18 cellular contexts compared by ENCODE assay signal in genomic region chr20:22404609-22405170, GRCh38.
DNase-seq lines count a peak whose midpoint lies in the region; ATAC-seq and TF ChIP-seq lines count a peak whose summit lies in the region.
"Had no signal": no experiment of that assay in that cellular context is flagged by ENCODE, and none has a peak within 500 bp of the region (broad histone marks: within the 10 kb centered on the region; RNA-seq: fewer than 3 reads in every experiment).

No MANE protein-coding gene starts in this region.

- no peaks in the 10 kb centered on the region for H3K27me3 Mint-ChIP-seq in Caco-2 (ENCODE audit: insufficient read depth, unreplicated experiment)

- H3K4ac ChIP-seq in neuronal stem cell (ENCODE audit: low read length): no peak overlapping the region

- H3K9me3 Mint-ChIP-seq in Caco-2 (ENCODE audit: unreplicated experiment): peaks cover 11% of the 10 kb centered on the region
- H3K9me3 Mint-ChIP-seq: dendritic cell treated with granulocyte-macrophage colony-stimulating factor and Interleukin-4, amounts not matched to agents 40 ng/mL and 50 ng/mL, for 4 days had no signal

- no peaks in the 10 kb centered on the region for H3K9me2 ChIP-seq in PC-3 (replicated peaks; ENCODE audit: low read length)

- H3K9ac ChIP-seq in PC-3 (ENCODE audit: low read length) (peak overlapping the region; percentile 6; the same call in 1 of the 2 replicates), neuronal stem cell (ENCODE audit: low read depth, low read length, poor library complexity) (no peak overlapping the region)

- H4K20me1 ChIP-seq in PC-3 (ENCODE audit: low read length): no peaks in the 10 kb centered on the region

- no peak overlapping the region for H2BK5ac ChIP-seq in neuronal stem cell (ENCODE audit: low read length)

- H3K4me3 Mint-ChIP-seq in Caco-2 (ENCODE audit: unreplicated experiment): peak overlapping the region; percentile 72
- H3K4me3 Mint-ChIP-seq: dendritic cell treated with granulocyte-macrophage colony-stimulating factor and Interleukin-4, amounts not matched to agents 40 ng/mL and 50 ng/mL, for 4 days had no signal

- H3K27me3 ChIP-seq in Caco-2 (replicated peaks; ENCODE audit: control insufficient read depth, insufficient read depth, low read length) (no peaks in the 10 kb centered on the region), PC-3 (ENCODE audit: low read length) (no peaks in the 10 kb centered on the region), neuronal stem cell (ENCODE audit: control insufficient read depth in 3 of 3, insufficient read depth in 3 of 3, low read depth in 1 of 3, low read length in 3 of 3) (peaks cover 0 to 15% (median 6%) of the 10 kb centered on the region in 3 experiments)
- H3K27me3 ChIP-seq: BE2C, testis had no signal

- H3K27ac Mint-ChIP-seq in Caco-2 (ENCODE audit: unreplicated experiment): peak overlapping the region; percentile 39
- H3K27ac Mint-ChIP-seq: dendritic cell treated with granulocyte-macrophage colony-stimulating factor and Interleukin-4, amounts not matched to agents 40 ng/mL and 50 ng/mL, for 4 days had no signal

- no peaks in the 10 kb centered on the region for H3K79me2 ChIP-seq in PC-3 (ENCODE audit: low read length)

- no TSS peak for BruUV-seq in Caco-2 (replicated peaks; lab: Mats Ljungman, UMichigan)
- no TSS peak for BruUV-seq in PC-3 (replicated peaks; lab: Mats Ljungman, UMichigan)

- no peak overlapping the region for H3K18ac ChIP-seq in neuronal stem cell (ENCODE audit: low read length)

- TF ChIP-seq CTCF in Caco-2 (IDR thresholded peaks at IDR 0.05; ENCODE audit: insufficient read depth in 1 of 2, low read depth in 1 of 2, low read length in 1 of 2, severe bottlenecking in 1 of 2, unreplicated experiment in 1 of 2) (no peak), PC-3 (conservative IDR thresholded peaks at IDR 0.05; ENCODE audit: low read depth, low read length) (no peak), fibroblast of the aortic adventitia (IDR thresholded peaks at IDR 0.05; ENCODE audit: insufficient read depth, low read length) (no peak)

- H3K4me3 ChIP-seq in Caco-2 (ENCODE audit: low read depth, low read length): peak overlapping the region; percentile 24
- peak overlapping the region; percentile 68 for H3K4me3 ChIP-seq in PC-3 (ENCODE audit: low read length)
- H3K4me3 ChIP-seq in fibroblast of the aortic adventitia (ENCODE audit: low read depth, low read length): no peak overlapping the region
- H3K4me3 ChIP-seq in neuronal stem cell (ENCODE audit: low read length in 2 of 2): no peak overlapping the region

- H3K9me3 ChIP-seq in Caco-2 (no peaks in the 10 kb centered on the region), PC-3 (ENCODE audit: low read length) (no peaks in the 10 kb centered on the region), neuronal stem cell (replicated peaks in 1 of 2; ENCODE audit: control insufficient read depth in 2 of 2, insufficient read depth in 1 of 2, low read depth in 1 of 2, low read length in 2 of 2) (no peaks in the 10 kb centered on the region)
- H3K9me3 ChIP-seq: BE2C, esophagus squamous epithelium, testis had no signal

- ATAC-seq in PC-3 (peak; percentile 32), sciatic nerve (no peak)
- ATAC-seq: Right ventricle myocardium inferior had no signal

- no peak overlapping the region for H4K8ac ChIP-seq in neuronal stem cell (ENCODE audit: low read depth, low read length)

- H4K91ac ChIP-seq in neuronal stem cell (ENCODE audit: low read depth, low read length, poor library complexity): no peak overlapping the region

- intact Hi-C loops in Caco-2 (cut with micrococcal nuclease; ENCODE audit: unreplicated experiment) (loop anchor here (5.0 kb wide), 3 partner anchors 68 to 133 kb away; no protein-coding TSS in a partner anchor), PC-3 (cut with micrococcal nuclease) (loop anchor here (1.0 kb wide), 1 partner anchor 28 kb away; no protein-coding TSS in a partner anchor), sciatic nerve (cut with DNase I) (no loop called here)

- peak overlapping the region; percentile 4 for H3K14ac ChIP-seq in neuronal stem cell (ENCODE audit: low read length)

- no peak overlapping the region for H2AK5ac ChIP-seq in neuronal stem cell (ENCODE audit: low read depth, low read length)

- H3K36me3 Mint-ChIP-seq in Caco-2 (ENCODE audit: insufficient read depth, unreplicated experiment): no peaks in the 10 kb centered on the region

- no peak overlapping the region for H2BK12ac ChIP-seq in neuronal stem cell (ENCODE audit: low read length)

- DNase-seq in Caco-2 (no peak), PC-3 (peak; percentile 76), fibroblast of the aortic adventitia (ENCODE audit: low read depth) (peak; percentile 73), neuronal stem cell (ENCODE audit: low spot score) (no peak), DMS 273 treated with DMSO at 0.1 percent for 48 hours (lab: John Stamatoyannopoulos, UW) (no peak), sciatic nerve (ENCODE audit: low spot score) (no peak), SIG-M5 treated with dmso at 0.1 percent for 504 hours (lab: John Stamatoyannopoulos, UW; ENCODE audit: unreplicated experiment) (no peak), COLO668 (lab: John Stamatoyannopoulos, UW; ENCODE audit: unreplicated experiment) (no peak)
- DNase-seq: activated CD8-positive, alpha-beta memory T cell treated with anti-CD3 and anti-CD28 coated beads for 24 hours; activated effector memory CD4-positive, alpha-beta T cell treated with Interleukin-2 at 50 U/mL for 16 hours; BE2C; esophagus squamous epithelium; NCI-H524 treated with DMSO at 0.1 percent for 48 hours; posterior cingulate gyrus; stimulated activated CD4-positive, alpha-beta T cell treated with anti-CD3 and anti-CD28 coated beads, Interleukin-15, amount 100 ng/mL, for 24 hours; testis had no signal

- no peak overlapping the region for H3K23ac ChIP-seq in neuronal stem cell (ENCODE audit: low read depth, low read length, poor library complexity)

- WGBS in neuronal stem cell (ENCODE audit: extremely low coverage in 2 of 2, insufficient read length in 2 of 2, insufficient replicate concordance in 1 of 2), 2 donors: no CpG with 5 or more reads among the region's 3 CpGs

- H2BK15ac ChIP-seq in neuronal stem cell (ENCODE audit: low read length): no peak overlapping the region

- peaks cover 40% of the 10 kb centered on the region for H3K4me1 Mint-ChIP-seq in Caco-2 (ENCODE audit: low read depth, unreplicated experiment)

- CTCF ChIA-PET in Caco-2 (lab: Charles Lee): interaction anchor here (1.4 kb wide), 2 partner anchors 15 to 182 kb away, joined by 3 to 6 read pairs; no protein-coding TSS in a partner anchor
- CTCF ChIA-PET in PC-3 (lab: Charles Lee): interaction anchor here (1.0 kb wide), 1 partner anchor 48 kb away, joined by 8 read pairs; no protein-coding TSS in a partner anchor

- no peaks in the 10 kb centered on the region for H3K79me1 ChIP-seq in neuronal stem cell (ENCODE audit: low read depth, low read length)

- peak overlapping the region; percentile 95 for H3K4me2 ChIP-seq in PC-3 (ENCODE audit: low read length)
- no peak overlapping the region for H3K4me2 ChIP-seq in neuronal stem cell (ENCODE audit: insufficient read depth, low read length, poor library complexity, severe bottlenecking)

- H2AFZ ChIP-seq in PC-3 (ENCODE audit: low read length) (peak overlapping the region; percentile 90), neuronal stem cell (ENCODE audit: low read length) (no peak overlapping the region)

- peak overlapping the region; percentile 51 for H3K27ac ChIP-seq in PC-3 (ENCODE audit: low read length)
- H3K27ac ChIP-seq in neuronal stem cell (replicated peaks; ENCODE audit: low read length): no peak overlapping the region
- H3K27ac ChIP-seq: esophagus squamous epithelium, testis had no signal

- peaks cover 5% of the 10 kb centered on the region for H3F3A ChIP-seq in PC-3 (ENCODE audit: low read length, unreplicated experiment)

- no peak overlapping the region for H2BK120ac ChIP-seq in neuronal stem cell (ENCODE audit: low read depth, low read length)

- POLR2A ChIA-PET in Caco-2 (lab: Charles Lee) (interaction anchor here (1.4 kb wide), 1 partner anchor 108 kb away, joined by 5 read pairs; no protein-coding TSS in a partner anchor), PC-3 (lab: Charles Lee; ENCODE audit: unreplicated experiment) (no interaction called here)

- no peaks in the 10 kb centered on the region for H3K36me3 ChIP-seq in Caco-2 (ENCODE audit: control insufficient read depth, insufficient read depth, low read length)
- H3K36me3 ChIP-seq in PC-3 (ENCODE audit: low read depth, low read length): no peaks in the 10 kb centered on the region
- no peaks in the 10 kb centered on the region for H3K36me3 ChIP-seq in neuronal stem cell (replicated peaks in 1 of 2; ENCODE audit: control insufficient read depth in 2 of 2, insufficient read depth in 2 of 2, low read length in 2 of 2)
- H3K36me3 ChIP-seq: BE2C, esophagus squamous epithelium had no signal

- H3K4me1 ChIP-seq in Caco-2 (peaks cover 15% of the 10 kb centered on the region), PC-3 (ENCODE audit: insufficient read depth, low read length) (peaks cover 35% of the 10 kb centered on the region), neuronal stem cell (ENCODE audit: control insufficient read depth in 2 of 2, insufficient read depth in 1 of 2, low read depth in 1 of 2, low read length in 2 of 2) (peaks cover 2 to 8% of the 10 kb centered on the region in 2 donors)
- H3K4me1 ChIP-seq: BE2C had no signal

Comparison
In these comparisons a context has a peak if more than half of its experiments do, and no peak if none do; other contexts are left out.
1. DNase-seq: peak in PC-3 (single experiment) and fibroblast of the aortic adventitia (single experiment); none in Caco-2 (0 of 2), neuronal stem cell (single experiment), DMS 273 treated with DMSO at 0.1 percent for 48 hours (single experiment), sciatic nerve (single experiment), SIG-M5 treated with dmso at 0.1 percent for 504 hours (single experiment) and COLO668 (single experiment).
2. H3K4me3 ChIP-seq: peak in Caco-2 (single experiment) and PC-3 (single experiment); none in fibroblast of the aortic adventitia (single experiment) and neuronal stem cell (0 of 2).